Comparison of ENCODE assay signal across 16 cellular contexts in genomic region chr17:63279498-63280230, GRCh38.
DNase-seq lines count a peak whose midpoint lies in the region; ATAC-seq, FAIRE-seq and TF ChIP-seq lines count a peak whose summit lies in the region.
"Had no signal": no experiment of that assay in that cellular context is flagged by ENCODE, and none has a peak within 500 bp of the region (broad histone marks: within the 10 kb centered on the region; RNA-seq: fewer than 3 reads in every experiment).

No MANE protein-coding gene starts in this region.

- H3K4me1 ChIP-seq in Panc1 (ENCODE audit: control insufficient read depth, insufficient read depth, low read length) = peaks cover 15% of the 10 kb centered on the region
- no peaks in the 10 kb centered on the region for H3K4me1 ChIP-seq in vagina
- H3K4me1 ChIP-seq: pancreas had no signal

- H3K9me3 Mint-ChIP-seq in dendritic cell treated with granulocyte-macrophage colony-stimulating factor and Interleukin-4, amounts not matched to agents 40 ng/mL and 50 ng/mL, for 4 days = peaks cover 10% of the 10 kb centered on the region
- H3K9me3 Mint-ChIP-seq in Calu3 (ENCODE audit: low read depth, unreplicated experiment) = no peaks in the 10 kb centered on the region
- H3K9me3 Mint-ChIP-seq: activated T-helper 2 cell treated with anti-CD3 and anti-CD28 coated beads, Interferon-gamma antibody, Interleukin-2, Interleukin-4, amounts not matched to agents 10 μg/mL and 5 μg/mL and 100 μg/mL, durations not matched to agents 14 hours and 24 hours and 36 hours had no signal

- H3K36me3 ChIP-seq in Panc1 (ENCODE audit: control insufficient read depth, insufficient read depth, low read length) (no peaks in the 10 kb centered on the region), vagina (no peaks in the 10 kb centered on the region)
- H3K36me3 ChIP-seq: pancreas had no signal

- H3K27me3 ChIP-seq in Panc1 (ENCODE audit: control insufficient read depth, insufficient read depth, low read length) = no peaks in the 10 kb centered on the region
- no peaks in the 10 kb centered on the region for H3K27me3 ChIP-seq in vagina
- H3K27me3 ChIP-seq: pancreas had no signal

- BruUV-seq in Panc1 (replicated peaks; lab: Mats Ljungman, UMichigan) (no TSS peak), Calu3 (replicated peaks; lab: Mats Ljungman, UMichigan) (no TSS peak)

- TF ChIP-seq CTCF in Panc1 (IDR thresholded peaks at IDR 0.05) (no peak), vagina (IDR thresholded peaks at IDR 0.05) (no peak), Calu3 (IDR thresholded peaks at IDR 0.05; ENCODE audit: unreplicated experiment) (no peak)

- H3K9me3 ChIP-seq in Panc1 (ENCODE audit: control insufficient read depth, insufficient read depth, low read depth, low read length) (peaks cover 21% of the 10 kb centered on the region; the same call in 1 of the 2 replicates), vagina (no peaks in the 10 kb centered on the region)
- H3K9me3 ChIP-seq: pancreas had no signal

- H3K4me3 ChIP-seq in Panc1 (ENCODE audit: low read depth in 2 of 2, low read length in 2 of 2) = no peak overlapping the region
- H3K4me3 ChIP-seq in vagina = no peak overlapping the region
- H3K4me3 ChIP-seq: pancreas had no signal

- TF ChIP-seq POLR2A in GM12891 (IDR thresholded peaks at IDR 0.05; ENCODE audit: low read depth, low read length) (no peak), vagina (IDR thresholded peaks at IDR 0.05) (no peak)

- intact Hi-C loops in Panc1 (cut with micrococcal nuclease; ENCODE audit: unreplicated experiment) = no loop called here
- intact Hi-C loops in dendritic cell treated with granulocyte-macrophage colony-stimulating factor and Interleukin-4, amounts not matched to agents 40 ng/mL and 50 ng/mL, for 4 days (cut with micrococcal nuclease) = loop anchor here (10.0 kb wide), 1 partner anchor 85 kb away; no protein-coding TSS in a partner anchor
- intact Hi-C loops in vagina (cut with DNase I) = no loop called here
- intact Hi-C loops in Calu3 (cut with micrococcal nuclease; ENCODE audit: unreplicated experiment) = no loop called here

- ATAC-seq in Panc1 = no peak
- ATAC-seq: activated CD4-positive, CD25-positive, alpha-beta regulatory T cell treated with anti-CD3 and anti-CD28 coated beads, Interleukin-2, amount 50 U/mL, for 24 hours; left ventricle myocardium superior had no signal

- in situ Hi-C loops in Panc1 (cut with HindIII; ENCODE audit: low pct_unique_long_range_greater_than_20kb, low sequenced_read_pairs) = no loop called here

- peaks cover 39% of the 10 kb centered on the region for H3K4me1 Mint-ChIP-seq in dendritic cell treated with granulocyte-macrophage colony-stimulating factor and Interleukin-4, amounts not matched to agents 40 ng/mL and 50 ng/mL, for 4 days (ENCODE audit: low read depth)
- peaks cover 20% of the 10 kb centered on the region for H3K4me1 Mint-ChIP-seq in Calu3 (ENCODE audit: low read depth, unreplicated experiment)

- no peak overlapping the region for H3K4me3 Mint-ChIP-seq in dendritic cell treated with granulocyte-macrophage colony-stimulating factor and Interleukin-4, amounts not matched to agents 40 ng/mL and 50 ng/mL, for 4 days
- no peak overlapping the region for H3K4me3 Mint-ChIP-seq in Calu3 (ENCODE audit: low read depth, unreplicated experiment)

- CTCF ChIA-PET in Panc1 (lab: Charles Lee) (no interaction called here), Calu3 (lab: Charles Lee) (no interaction called here)

- POLR2A ChIA-PET in Panc1 (lab: Charles Lee) = no interaction called here

- H3K27ac Mint-ChIP-seq in dendritic cell treated with granulocyte-macrophage colony-stimulating factor and Interleukin-4, amounts not matched to agents 40 ng/mL and 50 ng/mL, for 4 days = peak overlapping the region; percentile 11
- no peak overlapping the region for H3K27ac Mint-ChIP-seq in Calu3 (ENCODE audit: unreplicated experiment)
- H3K27ac Mint-ChIP-seq: activated T-helper 2 cell treated with anti-CD3 and anti-CD28 coated beads, Interferon-gamma antibody, Interleukin-2, Interleukin-4, amounts not matched to agents 10 μg/mL and 5 μg/mL and 100 μg/mL, durations not matched to agents 14 hours and 24 hours and 36 hours had no signal

- H3K27ac ChIP-seq in Panc1 (ENCODE audit: low read length) (peak overlapping the region; percentile 55; the same call in 1 of the 2 replicates), vagina (no peak overlapping the region)
- H3K27ac ChIP-seq: pancreas had no signal

- no peaks in the 10 kb centered on the region for H3K27me3 Mint-ChIP-seq in dendritic cell treated with granulocyte-macrophage colony-stimulating factor and Interleukin-4, amounts not matched to agents 40 ng/mL and 50 ng/mL, for 4 days
- no peaks in the 10 kb centered on the region for H3K27me3 Mint-ChIP-seq in Calu3 (ENCODE audit: unreplicated experiment)

- FAIRE-seq in GM12891 (lab: Jason Lieb, UNC) = no peak
- FAIRE-seq: pancreas had no signal

- H3K36me3 Mint-ChIP-seq in dendritic cell treated with granulocyte-macrophage colony-stimulating factor and Interleukin-4, amounts not matched to agents 40 ng/mL and 50 ng/mL, for 4 days (ENCODE audit: low read depth) = no peaks in the 10 kb centered on the region
- H3K36me3 Mint-ChIP-seq in Calu3 (ENCODE audit: insufficient read depth, unreplicated experiment) = no peaks in the 10 kb centered on the region

- no peak for DNase-seq in GM12891 (ENCODE audit: insufficient read length, low spot score)
- DNase-seq in Panc1 (ENCODE audit: low read depth, low spot score) = no peak
- DNase-seq in pulmonary artery endothelial cell (ENCODE audit: low read depth, low spot score) = peak; percentile 11
- DNase-seq in cerebellum (ENCODE audit: low spot score) = no peak
- no peak for DNase-seq in vagina (ENCODE audit: extremely low spot score in 2 of 2)
- DNase-seq in NCI-H146 treated with DMSO at 0.1 percent for 48 hours (lab: John Stamatoyannopoulos, UW; ENCODE audit: unreplicated experiment) = no peak
- no peak for DNase-seq in Calu3
- DNase-seq: cerebellar nuclear complex; left ventricle myocardium superior; NCI-H446 treated with DMSO at 0.1 percent for 48 hours; pancreas; stimulated activated CD4-positive, alpha-beta T cell treated with anti-CD3 and anti-CD28 coated beads, Interleukin-4, amount 100 ng/mL, for 4 hours; substantia nigra had no signal

TF ChIP-seq in GM12891, 5 proteins besides CTCF, POLR2A, EP300 and RAD21:
- TF ChIP-seq SPI1 (IDR thresholded peaks at IDR 0.05; ENCODE audit: low read depth, low read length) = peak; percentile 72
- TF ChIP-seq TAF1 (IDR thresholded peaks at IDR 0.05; ENCODE audit: low read depth, low read length) = no peak
